Comparison of ENCODE assay signal across 7 cellular contexts in the genomic region with DNA sequence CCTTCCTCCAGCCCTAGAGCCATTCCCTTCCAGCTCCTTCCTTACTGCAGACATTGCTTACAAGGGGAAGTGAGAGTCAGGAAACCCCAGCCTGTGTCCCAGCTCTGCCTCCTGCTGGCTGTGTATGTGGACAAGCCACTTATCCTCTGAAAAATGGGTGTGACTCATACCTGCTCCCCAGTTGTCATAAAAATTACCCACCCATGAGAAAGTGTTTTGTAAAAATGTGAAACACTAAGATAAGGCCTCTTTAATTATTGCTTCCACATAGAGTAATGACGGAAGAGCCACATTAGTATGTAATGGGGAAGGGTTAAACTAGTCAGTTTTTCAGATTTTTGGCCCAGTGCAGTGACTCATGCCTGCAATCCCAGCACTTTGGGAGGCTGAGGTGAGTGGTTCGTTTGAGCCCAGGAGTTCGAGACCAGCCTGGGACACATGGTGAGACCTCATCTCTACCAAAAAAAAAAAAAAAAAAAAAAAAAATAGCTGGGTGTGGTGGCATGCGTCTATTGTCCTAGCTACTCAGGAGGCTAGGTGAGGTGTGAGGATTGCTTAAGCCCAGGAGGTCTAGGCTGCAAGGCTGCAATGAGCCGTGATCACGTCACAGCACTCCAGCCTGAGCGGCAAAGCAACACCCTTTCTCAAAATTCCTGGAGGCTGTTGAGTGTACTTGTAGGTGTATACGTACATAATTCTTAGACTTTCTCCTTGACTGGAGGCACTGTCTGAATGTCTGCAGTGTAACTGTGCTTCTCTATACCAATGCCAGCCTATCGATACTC.
A peak's percentile ranks its signal among the peaks of the same experiment; 100 is the strongest.
DNase-seq lines count a peak whose midpoint lies in the region; ATAC-seq, FAIRE-seq and TF ChIP-seq lines count a peak whose summit lies in the region.

No MANE protein-coding gene starts in this region.

- H3K9me3 ChIP-seq in PC-9 (ENCODE audit: insufficient read depth, low read depth) (no peaks in the 10 kb centered on the region), gastroesophageal sphincter (no peaks in the 10 kb centered on the region), small intestine (ENCODE audit: control insufficient read depth, low read depth) (no peaks in the 10 kb centered on the region)

- peak overlapping the region; percentile 79 for H3K4me2 ChIP-seq in PC-9

- TF ChIP-seq CTCF in PC-9 (conservative IDR thresholded peaks at IDR 0.05) (peak; percentile 80), gastroesophageal sphincter (IDR thresholded peaks at IDR 0.05) (peak in 2 of 4 experiments; percentile 40 to 57)

- no peak overlapping the region for H2AFZ ChIP-seq in PC-9

- WGBS in gastroesophageal sphincter (ENCODE audit: low coverage in 1 of 2), 2 donors, result 84 to 94% methylated on average over 5 to 7 of the region's 9 CpGs
- 83 to 87% (median 87%) methylated on average over 9 of the region's 9 CpGs for WGBS in small intestine, 3 donors

- H3K36me3 ChIP-seq in PC-9 (ENCODE audit: low read depth), result no peaks in the 10 kb centered on the region
- H3K36me3 ChIP-seq in gastroesophageal sphincter, result peaks cover 0 to 35% of the 10 kb centered on the region in 2 donors
- no peaks in the 10 kb centered on the region for H3K36me3 ChIP-seq in small intestine (ENCODE audit: control insufficient read depth in 2 of 2, insufficient read depth in 2 of 2, low read length in 2 of 2)

- no peak for FAIRE-seq in small intestine (lab: Jason Lieb, UNC)

- no peak for TF ChIP-seq EP300 in gastroesophageal sphincter (IDR thresholded peaks at IDR 0.05)

- no peaks in the 10 kb centered on the region for H4K20me1 ChIP-seq in PC-9 (ENCODE audit: insufficient read depth)

- H3K4me3 ChIP-seq in PC-9 (peak overlapping the region; percentile 40; the same call in 1 of the 2 replicates), gastroesophageal sphincter (no peak overlapping the region), small intestine (ENCODE audit: low read depth in 1 of 2, low read length in 2 of 2) (no peak overlapping the region)

- no peaks in the 10 kb centered on the region for H3K9me2 ChIP-seq in PC-9 (ENCODE audit: insufficient read depth)

- POLR2A ChIA-PET in PC-9 (lab: Charles Lee; ENCODE audit: unreplicated experiment), result interaction anchor here (0.6 kb wide), 4 partner anchors 64 to 831 kb away, joined by 3 to 7 read pairs (median 4); no protein-coding TSS in a partner anchor

- H3K27ac ChIP-seq in PC-9 (peak overlapping the region; percentile 99), gastroesophageal sphincter (peak overlapping the region in 2 of 4 donors; percentile 5 to 9), small intestine (ENCODE audit: low read depth in 1 of 2, low read length in 1 of 2) (peak overlapping the region in 1 of 2 donors; percentile 73)

- DNase-seq in H4 (ENCODE audit: low spot score) (peak; percentile 67), PC-9 (peak; percentile 68 to 98), small intestine (peak; percentile 67), NCI-H748 treated with DMSO at 0.1 percent for 48 hours (lab: John Stamatoyannopoulos, UW) (no peak)
- DNase-seq in activated naive CD4-positive, alpha-beta T cell treated with anti-CD3 and anti-CD28 coated beads, Interleukin-2, amount 50 U/mL, for 16 hours, result no peak

- H3K4me1 ChIP-seq in PC-9 (replicated peaks; ENCODE audit: insufficient read depth) (peaks cover 49% of the 10 kb centered on the region), gastroesophageal sphincter (peaks cover 0 to 13% (median 7%) of the 10 kb centered on the region in 3 donors), small intestine (ENCODE audit: control insufficient read depth in 2 of 2, insufficient read depth in 1 of 2, low read depth in 1 of 2, low read length in 1 of 2) (no peaks in the 10 kb centered on the region)

- TF ChIP-seq POLR2A in gastroesophageal sphincter (IDR thresholded peaks at IDR 0.05), result no peak

- intact Hi-C loops in PC-9 (cut with micrococcal nuclease; ENCODE audit: unreplicated experiment), result loop anchor here (2.0 to 10.0 kb wide), 3 partner anchors 62 to 172 kb away; no protein-coding TSS in a partner anchor

- H3K79me2 ChIP-seq in PC-9 (ENCODE audit: low read depth), result no peaks in the 10 kb centered on the region

- peaks cover 42% of the 10 kb centered on the region for H3F3A ChIP-seq in PC-9 (ENCODE audit: insufficient read depth, low read depth)

- H3K27me3 ChIP-seq in PC-9 (ENCODE audit: insufficient read depth, low read depth), result no peaks in the 10 kb centered on the region
- H3K27me3 ChIP-seq in gastroesophageal sphincter, result no peaks in the 10 kb centered on the region
- H3K27me3 ChIP-seq in small intestine (ENCODE audit: control insufficient read depth in 2 of 2, insufficient read depth in 2 of 2, low read length in 2 of 2), result no peaks in the 10 kb centered on the region

- CTCF ChIA-PET in PC-9 (lab: Charles Lee), result interaction anchor here (0.6 to 2.4 kb wide), 6 partner anchors 12 to 594 kb away, joined by 3 to 15 read pairs (median 8); no protein-coding TSS in a partner anchor

- no TSS peak for BruUV-seq in PC-9 (replicated peaks; lab: Mats Ljungman, UMichigan)

- ATAC-seq in gastroesophageal sphincter (peak; percentile 51), GM18858 (IDR thresholded peaks at IDR 0.05; ENCODE audit: unreplicated experiment) (no peak)

Comparison
In these comparisons a context has a peak if more than half of its experiments do, and no peak if none do; other contexts are left out.
1. DNase-seq: peak in H4 (single experiment), PC-9 (2 of 2) and small intestine (single experiment); none in activated naive CD4-positive, alpha-beta T cell treated with anti-CD3 and anti-CD28 coated beads, Interleukin-2, amount 50 U/mL, for 16 hours (single experiment) and NCI-H748 treated with DMSO at 0.1 percent for 48 hours (single experiment).